Comparison of ENCODE assay signal across 8 cellular contexts in genomic region chr20:26207967-26208295, GRCh38.
A peak's percentile ranks its signal among the peaks of the same experiment; 100 is the strongest.
DNase-seq lines count a peak whose midpoint lies in the region; TF ChIP-seq lines count a peak whose summit lies in the region.
"Not testable (repeated sequence)": the region's sequence is repeated elsewhere in the genome, so short reads cannot be mapped to it uniquely, and the experiment has no call there.

No MANE protein-coding gene starts in this region.

- not testable (repeated sequence) for H4K20me1 ChIP-seq in neural progenitor cell (ENCODE audit: low read depth)

- peaks cover 36% of the 10 kb centered on the region for H3K27me3 ChIP-seq in ACC112 (ENCODE audit: insufficient read depth, low read length)
- H3K27me3 ChIP-seq in H7 (ENCODE audit: control insufficient read depth, insufficient read depth, low read length) = peaks cover 38% of the 10 kb centered on the region
- peaks cover 26% of the 10 kb centered on the region for H3K27me3 ChIP-seq in WERI-Rb-1 (ENCODE audit: insufficient read depth, low read depth, severe bottlenecking)
- peaks cover 64% of the 10 kb centered on the region for H3K27me3 ChIP-seq in iPS-20b (ENCODE audit: insufficient read depth, low read length)
- H3K27me3 ChIP-seq in neural progenitor cell = peaks cover 72% of the 10 kb centered on the region

- not testable (repeated sequence) for H3K36me3 Mint-ChIP-seq in neural progenitor cell

- not testable (repeated sequence) for H2AFZ ChIP-seq in ACC112 (ENCODE audit: low read length, unreplicated experiment)
- peak overlapping the region; percentile 99 for H2AFZ ChIP-seq in neural progenitor cell (replicated peaks)

- H3K9ac ChIP-seq in iPS-20b (ENCODE audit: low read depth, low read length); neural progenitor cell: not testable (repeated sequence)

- H3K79me2 ChIP-seq in ACC112 (ENCODE audit: control insufficient read depth, insufficient read depth, low read length, unreplicated experiment); neural progenitor cell (ENCODE audit: low read depth): not testable (repeated sequence)

- not testable (repeated sequence) for H3K27ac ChIP-seq in ACC112 (ENCODE audit: low read depth, low read length); WERI-Rb-1; iPS-20b (ENCODE audit: low read length); neural progenitor cell

- not testable (repeated sequence) for H3K4me1 Mint-ChIP-seq in neural progenitor cell

- not testable (repeated sequence) for H3K9me3 ChIP-seq in WERI-Rb-1 (ENCODE audit: severe bottlenecking); iPS-20b (ENCODE audit: insufficient read depth, low read depth, low read length); neural progenitor cell (ENCODE audit: low read depth)

- H3K27ac Mint-ChIP-seq in neural progenitor cell = not testable (repeated sequence)

- not testable (repeated sequence) for H3K4me1 ChIP-seq in ACC112 (ENCODE audit: control insufficient read depth, insufficient read depth, low read length, unreplicated experiment); iPS-20b (ENCODE audit: insufficient read depth, low read length); neural progenitor cell

- not testable (repeated sequence) for TF ChIP-seq CTCF in WERI-Rb-1 (IDR thresholded peaks at IDR 0.05; ENCODE audit: low read depth, low read length); neural progenitor cell (IDR thresholded peaks at IDR 0.05)

- peak overlapping the region; percentile 79 for H3K4me2 ChIP-seq in neural progenitor cell

- H3K27me3 Mint-ChIP-seq in neural progenitor cell (ENCODE audit: insufficient read depth, low read depth) = peaks cover 22% of the 10 kb centered on the region

- H3K36me3 ChIP-seq in ACC112 (ENCODE audit: insufficient read depth, low read length); H7 (replicated peaks; ENCODE audit: control insufficient read depth, insufficient read depth, low read length); WERI-Rb-1; iPS-20b (ENCODE audit: insufficient read depth, low read depth, low read length); neural progenitor cell: not testable (repeated sequence)

- not testable (repeated sequence) for H3F3A ChIP-seq in neural progenitor cell (ENCODE audit: low read depth)

- peak overlapping the region; percentile 81 for H3K4me3 Mint-ChIP-seq in neural progenitor cell

- peak; percentile 57 for DNase-seq in H7
- DNase-seq in WERI-Rb-1 = peak; percentile 40
- DNase-seq in activated T-helper 1 cell treated with Interleukin-2 at 50 U/mL for 16 hours (ENCODE audit: low read depth) = peak; percentile 0
- DNase-seq in ecto neural progenitor cell (ENCODE audit: low spot score) = peak; percentile 55
- DNase-seq in neural progenitor cell (ENCODE audit: low spot score) = peak; percentile 50
- peak; percentile 15 to 21 for DNase-seq in stimulated activated CD4-positive, alpha-beta T cell treated with anti-CD3 and anti-CD28 coated beads, Interleukin-4, amount 100 ng/mL, for 4 hours

- H3K9me3 Mint-ChIP-seq in neural progenitor cell = not testable (repeated sequence)

- peak overlapping the region; percentile 64 for H3K4me3 ChIP-seq in ACC112 (ENCODE audit: low read depth, low read length)
- H3K4me3 ChIP-seq in H7 (ENCODE audit: insufficient read depth, low read depth, low read length) = peak overlapping the region; percentile 48
- H3K4me3 ChIP-seq in WERI-Rb-1 (ENCODE audit: low read depth, low read length) = peak overlapping the region; percentile 43
- H3K4me3 ChIP-seq in iPS-20b (ENCODE audit: low read length) = peak overlapping the region; percentile 57; the same call in 1 of the 2 replicates
- peak overlapping the region; percentile 46 for H3K4me3 ChIP-seq in neural progenitor cell

Comparison
In these comparisons a context has a peak if more than half of its experiments do, and no peak if none do; other contexts are left out.
1. DNase-seq: peak in every context shown above with its lines; median percentile 57 in H7; 55 in ecto neural progenitor cell; 50 in neural progenitor cell; 40 in WERI-Rb-1; 18 in stimulated activated CD4-positive, alpha-beta T cell treated with anti-CD3 and anti-CD28 coated beads, Interleukin-4, amount 100 ng/mL, for 4 hours; 0 in activated T-helper 1 cell treated with Interleukin-2 at 50 U/mL for 16 hours.